Comparison of ENCODE assay signal across 8 cellular contexts in genomic region chr3:53170325-53171108, GRCh38. TPM values are rescaled to one million over a fixed set of nuclear protein-coding genes. Genes with fewer than 3 reads are reported as not detected.
A peak's percentile ranks its signal among the peaks of the same experiment; 100 is the strongest.
DNase-seq lines count a peak whose midpoint lies in the region; ATAC-seq and TF ChIP-seq lines count a peak whose summit lies in the region.

No MANE protein-coding gene starts in this region.

- H3K36me3 ChIP-seq in PC-3 (ENCODE audit: low read depth, low read length): no peaks in the 10 kb centered on the region; the same call in 1 of the 2 replicates

- peaks cover 11% of the 10 kb centered on the region; the same call in 1 of the 2 replicates for H3K4me1 ChIP-seq in PC-3 (ENCODE audit: insufficient read depth, low read length)

- peaks cover 55% of the 10 kb centered on the region for H3K79me2 ChIP-seq in PC-3 (ENCODE audit: low read length)

- peak; percentile 47 for ATAC-seq in HG03460 (IDR thresholded peaks at IDR 0.05; ENCODE audit: unreplicated experiment)
- ATAC-seq in stimulated activated naive B cell treated with anti-CD40 and anti-IgM and Interleukin-4, amounts not matched to agents 10 μg/mL and 1 μg/mL and 100 μg/mL, for 72 hours (replicated peaks): peak; percentile 76 to 78
- no peak for ATAC-seq in PC-3

- CTCF ChIA-PET in PC-3 (lab: Charles Lee): no interaction called here

- H2AFZ ChIP-seq in PC-3 (ENCODE audit: low read length): no peak overlapping the region

- no peaks in the 10 kb centered on the region for H3K36me3 Mint-ChIP-seq in brain
- peaks cover 32 to 51% of the 10 kb centered on the region in 2 donors for H3K36me3 Mint-ChIP-seq in stimulated activated naive B cell treated with anti-CD40 and anti-IgM and Interleukin-4, amounts not matched to agents 10 μg/mL and 1 μg/mL and 100 μg/mL, for 72 hours

- H3K27ac Mint-ChIP-seq in brain: peak overlapping the region in 4 of 5 experiments; percentile 15 to 36 (median 22)
- peak overlapping the region; percentile 80 for H3K27ac Mint-ChIP-seq in stimulated activated naive B cell treated with anti-CD40 and anti-IgM and Interleukin-4, amounts not matched to agents 10 μg/mL and 1 μg/mL and 100 μg/mL, for 72 hours

- H4K20me1 ChIP-seq in PC-3 (ENCODE audit: low read length): peaks cover 8% of the 10 kb centered on the region; the same call in 1 of the 2 replicates

- H3K27me3 ChIP-seq in PC-3 (ENCODE audit: low read length): no peaks in the 10 kb centered on the region

- H3K4me3 Mint-ChIP-seq in brain: peak overlapping the region in 1 of 5 experiments; percentile 3
- peak overlapping the region; percentile 68 to 75 for H3K4me3 Mint-ChIP-seq in stimulated activated naive B cell treated with anti-CD40 and anti-IgM and Interleukin-4, amounts not matched to agents 10 μg/mL and 1 μg/mL and 100 μg/mL, for 72 hours

- POLR2A ChIA-PET in PC-3 (lab: Charles Lee; ENCODE audit: unreplicated experiment): interaction anchor here (0.5 kb wide), 1 partner anchor 10 kb away, joined by 5 read pairs; no protein-coding TSS in a partner anchor

- no TSS peak for BruUV-seq in PC-3 (replicated peaks; lab: Mats Ljungman, UMichigan)

- H3K9me3 ChIP-seq in PC-3 (ENCODE audit: low read length): no peaks in the 10 kb centered on the region

- H3K9me2 ChIP-seq in PC-3 (replicated peaks; ENCODE audit: low read length): no peaks in the 10 kb centered on the region

- intact Hi-C loops in PC-3 (cut with micrococcal nuclease): no loop called here

- H3K4me2 ChIP-seq in PC-3 (ENCODE audit: low read length): no peak overlapping the region

- no peak overlapping the region for H3K4me3 ChIP-seq in PC-3 (ENCODE audit: low read length)

- no peak overlapping the region for H3K9ac ChIP-seq in PC-3 (ENCODE audit: low read length)

- no peak for TF ChIP-seq CTCF in brain (conservative IDR thresholded peaks at IDR 0.05)
- TF ChIP-seq CTCF in PC-3 (conservative IDR thresholded peaks at IDR 0.05; ENCODE audit: low read depth, low read length): no peak

- peaks cover 5% of the 10 kb centered on the region for H3K27me3 Mint-ChIP-seq in brain
- no peaks in the 10 kb centered on the region for H3K27me3 Mint-ChIP-seq in stimulated activated naive B cell treated with anti-CD40 and anti-IgM and Interleukin-4, amounts not matched to agents 10 μg/mL and 1 μg/mL and 100 μg/mL, for 72 hours

- no peak overlapping the region for H3K27ac ChIP-seq in PC-3 (ENCODE audit: low read length)

- DNase-seq in NK-92 treated with Interleukin-12 subunit alpha and Interleukin-12 subunit beta, amount 100 ng/mL, for 24 hours (lab: John Stamatoyannopoulos, UW): peak; percentile 35
- DNase-seq in NK-92 (lab: John Stamatoyannopoulos, UW; ENCODE audit: unreplicated experiment): no peak
- DNase-seq in stimulated activated naive B cell treated with anti-CD40 and anti-IgM and Interleukin-4, amounts not matched to agents 10 μg/mL and 1 μg/mL and 100 μg/mL, for 72 hours: peak; percentile 70
- DNase-seq in SW 1271 (lab: John Stamatoyannopoulos, UW): no peak
- DNase-seq in NCI-H1048 (lab: John Stamatoyannopoulos, UW): no peak
- no peak for DNase-seq in PC-3

- no peaks in the 10 kb centered on the region for H3K9me3 Mint-ChIP-seq in brain
- H3K9me3 Mint-ChIP-seq in stimulated activated naive B cell treated with anti-CD40 and anti-IgM and Interleukin-4, amounts not matched to agents 10 μg/mL and 1 μg/mL and 100 μg/mL, for 72 hours: no peaks in the 10 kb centered on the region

- no peaks in the 10 kb centered on the region for H3F3A ChIP-seq in PC-3 (ENCODE audit: low read length, unreplicated experiment)

- H3K4me1 Mint-ChIP-seq in brain: peaks cover 42% of the 10 kb centered on the region
- H3K4me1 Mint-ChIP-seq in stimulated activated naive B cell treated with anti-CD40 and anti-IgM and Interleukin-4, amounts not matched to agents 10 μg/mL and 1 μg/mL and 100 μg/mL, for 72 hours: peaks cover 82 to 99% of the 10 kb centered on the region in 2 donors

RNA-seq across cellular contexts. Expression of gene PRKCD, which starts 9.5 kb away (rescaled TPM):
- 8.6 TPM for polyA plus RNA-seq in brain (ENCODE audit: insufficient read depth, low read depth, low replicate concordance)
- total RNA-seq in PC-3 (2014; rRNA removed): 7.8 and 18.7 TPM in 2 replicates

RNA-seq across cellular contexts. Expression of gene RFT1, which starts 40.3 kb away (rescaled TPM):
- 9.1 TPM for polyA plus RNA-seq in brain (ENCODE audit: insufficient read depth, low read depth, low replicate concordance)
- 21.1 and 24.6 TPM in 2 replicates for total RNA-seq in PC-3 (2014; rRNA removed)

Comparison
In these comparisons a context has a peak if more than half of its experiments do, and no peak if none do; other contexts are left out.
1. DNase-seq: peak in NK-92 treated with Interleukin-12 subunit alpha and Interleukin-12 subunit beta, amount 100 ng/mL, for 24 hours (single experiment) and stimulated activated naive B cell treated with anti-CD40 and anti-IgM and Interleukin-4, amounts not matched to agents 10 μg/mL and 1 μg/mL and 100 μg/mL, for 72 hours (single experiment); none in NK-92 (single experiment), SW 1271 (0 of 2), NCI-H1048 (single experiment) and PC-3 (single experiment).